9 cellular contexts compared by ENCODE assay signal in genomic region chr12:630656-631632, GRCh38. TPM values are rescaled to one million over a fixed set of nuclear protein-coding genes. Genes with fewer than 3 reads are reported as not detected.
DNase-seq lines count a peak whose midpoint lies in the region; ATAC-seq and TF ChIP-seq lines count a peak whose summit lies in the region.
"Had no signal": no experiment of that assay in that cellular context is flagged by ENCODE, and none has a peak within 500 bp of the region (broad histone marks: within the 10 kb centered on the region; RNA-seq: fewer than 3 reads in every experiment).

No MANE protein-coding gene starts in this region.

- peak overlapping the region; percentile 96 to 98 for H3K27ac Mint-ChIP-seq in T-cell

- CTCF ChIA-PET in T-cell (lab: Charles Lee) = interaction anchor here in 1 of 2 donors (0.6 to 1.9 kb wide), 10 partner anchors 10 to 183 kb away, joined by 3 to 16 read pairs (median 3); partner anchors contain the start of gene WNK1

- H3K27me3 ChIP-seq in ovary (no peaks in the 10 kb centered on the region), aorta (ENCODE audit: control insufficient read depth in 1 of 2, insufficient read depth in 2 of 2, low read length in 1 of 2) (no peaks in the 10 kb centered on the region)

- intact Hi-C loops in ovary (cut with DNase I) = no loop called here
- intact Hi-C loops in aorta (cut with DNase I) = loop anchor here in 1 of 2 donors (5.0 kb wide), 1 partner anchor 54 kb away; no protein-coding TSS in a partner anchor

- DNase-seq in T-cell (peak in 29 of 34 experiments; percentile 37 to 79 (median 59)), dermis blood vessel endothelial cell (peak; percentile 51), ovary (peak in 1 of 5 donors; percentile 41), aorta (peak in 1 of 2 donors; percentile 85), NCI-H446 (lab: John Stamatoyannopoulos, UW) (no peak)

- 60 to 86% (median 76%) methylated on average over 44 to 45 of the region's 45 CpGs for WGBS in ovary, 3 donors
- 90 to 93% methylated on average over 44 to 45 of the region's 45 CpGs for WGBS in aorta, 2 donors

- POLR2A ChIA-PET in T-cell (lab: Charles Lee) = interaction anchor here in 1 of 2 donors (0.8 kb wide), 1 partner anchor 160 kb away, joined by 4 read pairs; no protein-coding TSS in a partner anchor

- TF ChIP-seq EP300 in ovary (IDR thresholded peaks at IDR 0.05) = no peak

- no peak for TF ChIP-seq POLR2A in ovary (IDR thresholded peaks at IDR 0.05)

- H3K4me3 ChIP-seq in ovary (peak overlapping the region; percentile 16), aorta (ENCODE audit: low read length in 2 of 2) (no peak overlapping the region)

- H3K36me3 Mint-ChIP-seq in T-cell = peaks cover 4% of the 10 kb centered on the region

- no peaks in the 10 kb centered on the region for H3K9me3 Mint-ChIP-seq in T-cell
- H3K9me3 Mint-ChIP-seq: neural crest cell had no signal

- peaks cover 8 to 38% (median 26%) of the 10 kb centered on the region in 3 donors for H3K4me1 Mint-ChIP-seq in T-cell

- ATAC-seq in GM18907 (IDR thresholded peaks at IDR 0.05; ENCODE audit: unreplicated experiment) = peak; percentile 88
- peak; percentile 95 for ATAC-seq in HG03045 (IDR thresholded peaks at IDR 0.05; ENCODE audit: unreplicated experiment)
- peak in 3 of 4 experiments; percentile 94 to 99 (median 98) for ATAC-seq in T-cell (replicated peaks in 1 of 4)
- peak; percentile 80 for ATAC-seq in aorta (ENCODE audit: low FRiP score)
- no peak for ATAC-seq in HG03520 (IDR thresholded peaks at IDR 0.05; ENCODE audit: unreplicated experiment)

- H3K27me3 Mint-ChIP-seq in T-cell = no peaks in the 10 kb centered on the region

- H3K9me3 ChIP-seq in ovary (no peaks in the 10 kb centered on the region), aorta (ENCODE audit: control insufficient read depth, low read length) (no peaks in the 10 kb centered on the region)

- H3K36me3 ChIP-seq in ovary (no peaks in the 10 kb centered on the region), aorta (ENCODE audit: control insufficient read depth in 1 of 2, insufficient read depth in 2 of 2, low read length in 1 of 2) (no peaks in the 10 kb centered on the region)

- H3K4me1 ChIP-seq in ovary (ENCODE audit: insufficient read depth) (peaks cover 2% of the 10 kb centered on the region), aorta (ENCODE audit: control insufficient read depth in 1 of 2, insufficient read depth in 2 of 2, low read length in 2 of 2) (peaks cover 2% of the 10 kb centered on the region in 2 donors)

- H3K27ac ChIP-seq in ovary = no peak overlapping the region
- no peak overlapping the region for H3K27ac ChIP-seq in aorta (ENCODE audit: low read depth in 1 of 2, low read length in 2 of 2)

- H3K4me3 Mint-ChIP-seq in T-cell = peak overlapping the region in 2 of 3 donors; percentile 85 to 93
- H3K4me3 Mint-ChIP-seq: neural crest cell had no signal

- TF ChIP-seq CTCF in ovary (IDR thresholded peaks at IDR 0.05) = no peak

RNA-seq across cellular contexts. Expression of gene NINJ2, which starts 32.3 kb away (rescaled TPM):
- total RNA-seq in T-cell (1 to 10 TPM; 1.7 to 8.7 (median 2.5) TPM), dermis blood vessel endothelial cell (1.2 and 4.8 TPM in 2 replicates), ovary (1 to 10 TPM in 3 of 7 donors, under 1 TPM in 2, not detected in 2; 0.48 to 3.4 (median 1.4) TPM), aorta (10 to 100 TPM in 1 of 2 donors, 1 to 10 TPM in 1; 3.8 to 11.2 TPM)
- polyA plus RNA-seq in ovary (1 to 10 TPM in 1 of 2 donors, under 1 TPM in 1; 0.82 to 2.2 TPM), aorta (1 to 10 TPM in 1 of 2 donors, under 1 TPM in 1; 0.95 to 6.1 TPM)

Comparison
In these comparisons a context has a peak if more than half of its experiments do, and no peak if none do; other contexts are left out.
1. DNase-seq: peak in T-cell (29 of 34) and dermis blood vessel endothelial cell (single experiment); none in NCI-H446 (0 of 2).